Comparison of ENCODE assay signal across 13 cellular contexts in the genomic region with DNA sequence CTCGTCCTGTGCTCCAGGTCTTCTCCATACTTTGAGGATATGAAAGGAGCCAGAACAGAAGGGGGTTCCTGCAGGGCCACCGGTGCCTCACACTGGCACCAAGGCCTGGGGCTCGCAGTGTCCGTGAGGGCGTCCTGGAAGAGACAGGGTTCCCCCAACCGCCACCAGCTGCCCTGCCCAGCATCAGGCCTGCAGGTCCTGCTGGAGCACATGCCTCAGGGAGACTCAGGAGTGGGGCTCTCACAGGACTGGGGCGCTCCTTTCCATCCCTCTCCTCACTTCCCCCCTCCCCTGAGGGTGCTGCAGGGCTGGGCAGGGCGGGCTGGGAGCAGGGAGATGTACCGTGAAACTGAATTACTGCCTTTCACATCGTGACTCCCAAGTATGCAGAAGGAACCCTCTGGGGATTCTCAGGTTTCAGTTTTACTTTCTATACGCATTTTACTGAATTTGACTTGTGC.
DNase-seq lines count a peak whose midpoint lies in the region; ATAC-seq and TF ChIP-seq lines count a peak whose summit lies in the region.
"Had no signal": no experiment of that assay in that cellular context is flagged by ENCODE, and none has a peak within 500 bp of the region (broad histone marks: within the 10 kb centered on the region; RNA-seq: fewer than 3 reads in every experiment).

No MANE protein-coding gene starts in this region.

- H3K27me3 Mint-ChIP-seq in nephron (ENCODE audit: low read depth), result no peaks in the 10 kb centered on the region
- no peaks in the 10 kb centered on the region for H3K27me3 Mint-ChIP-seq in effector memory CD8-positive, alpha-beta T cell

- no peak for TF ChIP-seq CTCF in nephron (IDR thresholded peaks at IDR 0.05; ENCODE audit: unreplicated experiment in 3 of 3)

- peak overlapping the region; percentile 62 to 93 (median 77) for H3K27ac Mint-ChIP-seq in nephron
- no peak overlapping the region for H3K27ac Mint-ChIP-seq in effector memory CD8-positive, alpha-beta T cell
- H3K27ac Mint-ChIP-seq: activated CD8-positive, alpha-beta T cell treated with anti-CD3 and anti-CD28 coated beads, Interleukin-2, amount 10 ng/mL, durations not matched to agents 7 days and 5 days had no signal

- H3K4me1 Mint-ChIP-seq in nephron, result peaks cover 10% of the 10 kb centered on the region
- H3K4me1 Mint-ChIP-seq in effector memory CD8-positive, alpha-beta T cell (ENCODE audit: low read depth in 2 of 2), result no peaks in the 10 kb centered on the region

- DNase-seq in NCI-H187 treated with DMSO at 0.1 percent for 48 hours (lab: John Stamatoyannopoulos, UW) (peak; percentile 79), NCI-H2029 (lab: John Stamatoyannopoulos, UW) (no peak), NCI-H2196 treated with DMSO at 0.1 percent for 48 hours (lab: John Stamatoyannopoulos, UW; ENCODE audit: unreplicated experiment) (no peak), NOMO-1 treated with DMSO at 0.1 percent for 48 hours (lab: John Stamatoyannopoulos, UW; ENCODE audit: unreplicated experiment) (no peak)
- DNase-seq in effector memory CD8-positive, alpha-beta T cell, result no peak
- DNase-seq: activated CD8-positive, alpha-beta T cell treated with anti-CD3 and anti-CD28 coated beads, Interleukin-2, amount 10 ng/mL, durations not matched to agents 7 days and 5 days; mammary epithelial cell; SHP77 treated with DMSO at 0.1 percent for 48 hours; small intestine; stimulated activated naive CD8-positive, alpha-beta T cell treated with anti-CD3 and anti-CD28 coated beads, Interleukin-15, Interleukin-2, amounts not matched to agents 100 U/mL and 50 U/mL, for 24 hours had no signal

- no peaks in the 10 kb centered on the region for H3K9me3 Mint-ChIP-seq in nephron
- no peaks in the 10 kb centered on the region for H3K9me3 Mint-ChIP-seq in effector memory CD8-positive, alpha-beta T cell

- ATAC-seq in GM18861 (IDR thresholded peaks at IDR 0.05; ENCODE audit: unreplicated experiment) (peak; percentile 75), HG02623 (IDR thresholded peaks at IDR 0.05; ENCODE audit: unreplicated experiment) (peak; percentile 68)
- no peak for ATAC-seq in effector memory CD8-positive, alpha-beta T cell (replicated peaks)
- ATAC-seq: activated CD8-positive, alpha-beta T cell treated with anti-CD3 and anti-CD28 coated beads, Interleukin-2, amount 10 ng/mL, durations not matched to agents 7 days and 5 days; stimulated activated naive CD8-positive, alpha-beta T cell treated with anti-CD3 and anti-CD28 coated beads, Interleukin-15, Interleukin-2, amounts not matched to agents 100 U/mL and 50 U/mL, for 24 hours had no signal

- H3K36me3 Mint-ChIP-seq in nephron (ENCODE audit: low read depth), result peaks cover 35% of the 10 kb centered on the region
- peaks cover 13% of the 10 kb centered on the region for H3K36me3 Mint-ChIP-seq in effector memory CD8-positive, alpha-beta T cell (ENCODE audit: insufficient read depth)

- H3K4me3 Mint-ChIP-seq in nephron, result peak overlapping the region; percentile 14 to 18 (median 15)
- no peak overlapping the region for H3K4me3 Mint-ChIP-seq in effector memory CD8-positive, alpha-beta T cell
- H3K4me3 Mint-ChIP-seq: activated CD8-positive, alpha-beta T cell treated with anti-CD3 and anti-CD28 coated beads, Interleukin-2, amount 10 ng/mL, durations not matched to agents 7 days and 5 days had no signal

Comparison
In these comparisons a context has a peak if more than half of its experiments do, and no peak if none do; other contexts are left out.
1. H3K27ac Mint-ChIP-seq: peak in nephron (3 of 3); none in effector memory CD8-positive, alpha-beta T cell (0 of 2).
2. H3K4me3 Mint-ChIP-seq: peak in nephron (3 of 3); none in effector memory CD8-positive, alpha-beta T cell (0 of 2).